15 cellular contexts compared by ENCODE assay signal in genomic region chr4:62070291-62070852, GRCh38.
"Had no signal": no experiment of that assay in that cellular context is flagged by ENCODE, and none has a peak within 500 bp of the region (broad histone marks: within the 10 kb centered on the region; RNA-seq: fewer than 3 reads in every experiment).

No MANE protein-coding gene starts in this region.

- H3K27ac ChIP-seq: left ventricle myocardium inferior had no signal

- H3K9me3 ChIP-seq: left ventricle myocardium inferior had no signal

- DNase-seq: activated B cell treated with CpG ODN at 0.5 μM for 24 hours; activated CD4-positive, alpha-beta memory T cell treated with anti-CD3 and anti-CD28 coated beads for 36 hours; activated CD4-positive, alpha-beta T cell treated with anti-CD3 and anti-CD28 coated beads for 4 hours; activated naive CD4-positive, alpha-beta T cell; activated naive CD8-positive, alpha-beta T cell treated with anti-CD3 and anti-CD28 coated beads for 36 hours; amniotic stem cell; dermis blood vessel endothelial cell; effector memory CD4-positive, alpha-beta T cell; left ventricle myocardium inferior; mammary epithelial cell; nephron progenitor cell; occipital lobe; retina; stimulated activated naive CD4-positive, alpha-beta T cell; T-helper 17 cell had no signal

- H3K4me3 ChIP-seq: left ventricle myocardium inferior had no signal

- H3K4me1 ChIP-seq: left ventricle myocardium inferior had no signal

- ATAC-seq: T-helper 17 cell had no signal
